ENCODE assay signal across 8 cellular contexts in the genomic region with DNA sequence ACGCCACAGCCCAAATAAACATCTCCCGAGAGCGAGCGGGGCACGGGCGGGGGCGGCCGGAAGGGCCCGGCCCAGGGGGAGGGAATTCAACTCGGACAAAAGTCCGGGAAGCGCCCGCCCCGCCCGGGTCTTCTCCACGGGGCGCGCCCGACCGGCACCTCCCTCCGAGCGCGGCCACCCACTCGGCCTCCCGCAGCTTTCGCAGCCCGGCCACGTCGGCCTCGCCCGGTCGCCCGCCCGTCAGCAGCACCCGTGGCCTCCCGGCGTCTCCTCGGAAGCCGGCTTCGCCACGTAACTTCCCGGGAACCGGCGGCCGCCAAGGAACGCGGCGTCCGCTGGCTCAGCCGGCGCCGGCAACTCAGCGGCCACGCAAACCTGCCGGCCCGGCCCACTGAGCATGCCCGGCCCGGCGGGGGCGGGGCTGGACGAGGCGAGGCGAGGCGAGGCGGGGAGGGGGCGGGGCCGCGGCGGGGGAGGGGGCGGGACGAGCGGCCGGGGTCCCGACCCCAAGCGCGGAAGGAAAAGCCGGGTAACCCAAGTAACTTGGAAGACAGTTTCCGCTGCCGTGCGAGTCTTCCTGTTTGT. TPM values are rescaled to one million over a fixed set of nuclear protein-coding genes. Genes with fewer than 3 reads are reported as not detected.
DNase-seq lines count a peak whose midpoint lies in the region; ATAC-seq and TF ChIP-seq lines count a peak whose summit lies in the region.

A gene (minus strand): TSS at position 369 of the 585 bp plus-strand sequence. CDS start 440 bp downstream, outside the sequence.

- H3K27ac ChIP-seq in breast epithelium (peak within 1 kb of the TSS; percentile 95 to 97), iPS DF 6.9 (ENCODE audit: low read length) (no peak within 1 kb of the TSS)

- no peak within 1 kb of the TSS for H3K27ac Mint-ChIP-seq in activated naive CD4-positive, alpha-beta T cell treated with anti-CD3 and anti-CD28 coated beads, Interleukin-2, amount 50 U/mL, for 24 hours
- H3K27ac Mint-ChIP-seq in activated naive CD4-positive, alpha-beta T cell treated with anti-CD3 and anti-CD28 coated beads, Interleukin-2, amount 50 U/mL, for 72 hours, result no peak within 1 kb of the TSS

- TF ChIP-seq CTCF in breast epithelium (IDR thresholded peaks at IDR 0.05), result no peak

- no peak for DNase-seq in activated naive CD4-positive, alpha-beta T cell treated with anti-CD3 and anti-CD28 coated beads, Interleukin-2, amount 50 U/mL, for 72 hours (ENCODE audit: low spot score in 2 of 2)
- DNase-seq in NCI-H226 (peak; percentile 65), breast epithelium (ENCODE audit: low spot score in 2 of 2) (peak; percentile 55 to 66), iPS DF 6.9 (ENCODE audit: low read depth, low spot score) (no peak), pulmonary artery endothelial cell (ENCODE audit: low read depth, low spot score) (no peak), activated gamma-delta T cell (lab: John Stamatoyannopoulos, UW) (no peak)

- peaks cover 25% of the 10 kb centered on the region for H3K4me1 Mint-ChIP-seq in activated naive CD4-positive, alpha-beta T cell treated with anti-CD3 and anti-CD28 coated beads, Interleukin-2, amount 50 U/mL, for 24 hours

- ATAC-seq in activated naive CD4-positive, alpha-beta T cell treated with anti-CD3 and anti-CD28 coated beads, Interleukin-2, amount 50 U/mL, for 72 hours, result no peak
- ATAC-seq in HG02852 (IDR thresholded peaks at IDR 0.05; ENCODE audit: unreplicated experiment), result no peak

- peaks cover 4% of the 10 kb centered on the region for H3K36me3 Mint-ChIP-seq in activated naive CD4-positive, alpha-beta T cell treated with anti-CD3 and anti-CD28 coated beads, Interleukin-2, amount 50 U/mL, for 24 hours
- peaks cover 7 to 15% of the 10 kb centered on the region in 2 donors for H3K36me3 Mint-ChIP-seq in activated naive CD4-positive, alpha-beta T cell treated with anti-CD3 and anti-CD28 coated beads, Interleukin-2, amount 50 U/mL, for 72 hours

- intact Hi-C loops in breast epithelium (cut with DNase I; ENCODE audit: low total_unique reads), result no loop called here

- no peak for TF ChIP-seq POLR2A in breast epithelium (IDR thresholded peaks at IDR 0.05)

- H3K27me3 Mint-ChIP-seq in activated naive CD4-positive, alpha-beta T cell treated with anti-CD3 and anti-CD28 coated beads, Interleukin-2, amount 50 U/mL, for 24 hours, result peaks cover 44% of the 10 kb centered on the region

- peak within 1 kb of the TSS; percentile 47 for H3K4me3 Mint-ChIP-seq in activated naive CD4-positive, alpha-beta T cell treated with anti-CD3 and anti-CD28 coated beads, Interleukin-2, amount 50 U/mL, for 24 hours

- WGBS in iPS DF 6.9 (ENCODE audit: insufficient coverage, insufficient read length), result no CpG with 5 or more reads among the region's 80 CpGs

- H3K9me3 Mint-ChIP-seq in activated naive CD4-positive, alpha-beta T cell treated with anti-CD3 and anti-CD28 coated beads, Interleukin-2, amount 50 U/mL, for 24 hours, result peaks cover 13% of the 10 kb centered on the region
- H3K9me3 Mint-ChIP-seq in activated naive CD4-positive, alpha-beta T cell treated with anti-CD3 and anti-CD28 coated beads, Interleukin-2, amount 50 U/mL, for 72 hours, result peaks cover 0 to 4% of the 10 kb centered on the region in 2 donors

- no peaks in the 10 kb centered on the region for H3K27me3 ChIP-seq in breast epithelium
- H3K27me3 ChIP-seq in iPS DF 6.9 (ENCODE audit: control insufficient read depth, insufficient read depth, low read length), result no peaks in the 10 kb centered on the region

- H3K36me3 ChIP-seq in breast epithelium, result no peaks in the 10 kb centered on the region
- no peaks in the 10 kb centered on the region for H3K36me3 ChIP-seq in iPS DF 6.9 (ENCODE audit: control insufficient read depth, insufficient read depth, low read length)

- H3K9me3 ChIP-seq in breast epithelium (no peaks in the 10 kb centered on the region), iPS DF 6.9 (ENCODE audit: control insufficient read depth, insufficient read depth, low read length) (no peaks in the 10 kb centered on the region)

- no peaks in the 10 kb centered on the region for H3K4me1 ChIP-seq in breast epithelium
- no peaks in the 10 kb centered on the region for H3K4me1 ChIP-seq in iPS DF 6.9 (ENCODE audit: control insufficient read depth, insufficient read depth, low read length)

- H3K4me3 ChIP-seq in breast epithelium, result peak within 1 kb of the TSS; percentile 75 to 86 (median 83)
- peak within 1 kb of the TSS; percentile 98 for H3K4me3 ChIP-seq in iPS DF 6.9 (ENCODE audit: low read length)

RNA-seq across cellular contexts. Expression of the gene that starts here (rescaled TPM):
- total RNA-seq in activated naive CD4-positive, alpha-beta T cell treated with anti-CD3 and anti-CD28 coated beads, Interleukin-2, amount 50 U/mL, for 72 hours, result under 1 TPM in 1 of 2 donors, not detected in 1; 0.30 TPM
- 100 to 1,000 TPM in 1 of 3 donors, 10 to 100 TPM in 2; 92.8 to 101 (median 97.2) TPM for total RNA-seq in breast epithelium
- total RNA-seq in pulmonary artery endothelial cell, result 60.7 and 66.9 TPM in 2 replicates

Comparison
In these comparisons a context has a peak if more than half of its experiments do, and no peak if none do; other contexts are left out.
1. RNA of the gene that starts here (total RNA-seq): 92.8 to 101 TPM in breast epithelium and 60.7 to 66.9 TPM in pulmonary artery endothelial cell; 0.30 TPM in activated naive CD4-positive, alpha-beta T cell treated with anti-CD3 and anti-CD28 coated beads, Interleukin-2, amount 50 U/mL, for 72 hours; every median in the first group is over 10 times any median in the second.
2. DNase-seq: peak in NCI-H226 (single experiment) and breast epithelium (2 of 2); none in activated naive CD4-positive, alpha-beta T cell treated with anti-CD3 and anti-CD28 coated beads, Interleukin-2, amount 50 U/mL, for 72 hours (0 of 2), iPS DF 6.9 (single experiment), pulmonary artery endothelial cell (single experiment) and activated gamma-delta T cell (single experiment).